21 cellular contexts compared by ENCODE assay signal in the genomic region with DNA sequence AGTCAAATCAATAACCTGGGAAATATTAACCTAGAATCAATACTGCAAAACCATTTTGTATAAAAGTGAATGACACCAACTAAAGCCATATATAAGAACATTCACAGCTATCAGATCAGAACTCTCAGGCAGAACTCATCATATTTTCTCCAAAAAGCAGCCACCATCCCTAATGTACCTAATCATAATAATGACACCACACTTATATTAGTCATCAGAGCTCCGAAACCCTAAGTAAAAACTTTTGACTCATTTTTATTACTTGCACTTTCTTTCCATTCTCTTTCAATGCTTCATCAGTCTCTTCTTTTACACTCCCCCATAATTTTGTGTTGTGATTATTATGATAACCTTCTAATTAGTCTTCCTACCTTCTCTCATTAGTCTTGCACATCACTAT. TPM values are rescaled to one million over a fixed set of nuclear protein-coding genes. Genes with fewer than 3 reads are reported as not detected.
"Had no signal": no experiment of that assay in that cellular context is flagged by ENCODE, and none has a peak within 500 bp of the region (broad histone marks: within the 10 kb centered on the region; RNA-seq: fewer than 3 reads in every experiment).

No MANE protein-coding gene starts in this region.

- H3K79me2 ChIP-seq: hepatocyte had no signal

- H3K9ac ChIP-seq: SK-N-SH had no signal

- ATAC-seq: left ventricle myocardium superior; natural killer cell; stimulated activated naive B cell treated with anti-CD40 and anti-IgM and Interleukin-4, amounts not matched to agents 10 μg/mL and 1 μg/mL and 100 μg/mL, for 72 hours had no signal

- H3K27me3 ChIP-seq: ascending aorta, dorsolateral prefrontal cortex, hepatocyte, neutrophil, suprapubic skin had no signal

- FAIRE-seq: kidney had no signal

- DNase-seq: activated CD4-positive, alpha-beta T cell treated with anti-CD3 and anti-CD28 coated beads for 48 hours; activated CD8-positive, alpha-beta memory T cell treated with anti-CD3 and anti-CD28 coated beads for 24 hours; activated naive CD4-positive, alpha-beta T cell treated with Interleukin-2 at 50 U/mL for 16 hours; dorsolateral prefrontal cortex; endodermal cell; erythroblast; kidney; left ventricle myocardium superior; mesenchymal stem cell; natural killer cell; SK-N-SH; stimulated activated naive B cell treated with anti-CD40 and anti-IgM and Interleukin-4, amounts not matched to agents 10 μg/mL and 1 μg/mL and 100 μg/mL, for 72 hours; T1000 had no signal

- H3K27me3 Mint-ChIP-seq: stimulated activated naive B cell treated with anti-CD40 and anti-IgM and Interleukin-4, amounts not matched to agents 10 μg/mL and 1 μg/mL and 100 μg/mL, for 72 hours; type B pancreatic cell had no signal

- H3K4me1 ChIP-seq: ascending aorta, suprapubic skin had no signal

- H3K27ac ChIP-seq: ascending aorta, dorsolateral prefrontal cortex, hepatocyte, neutrophil, suprapubic skin, VCaP had no signal

- H3K4me3 ChIP-seq: ascending aorta, dorsolateral prefrontal cortex, hepatocyte, suprapubic skin had no signal

- H3K4me1 Mint-ChIP-seq: natural killer cell had no signal

- H3K4me2 ChIP-seq: hepatocyte, SK-N-SH had no signal

- H3K9me3 ChIP-seq: neutrophil had no signal

- H3K4me3 Mint-ChIP-seq: endodermal cell; natural killer cell; stimulated activated naive B cell treated with anti-CD40 and anti-IgM and Interleukin-4, amounts not matched to agents 10 μg/mL and 1 μg/mL and 100 μg/mL, for 72 hours; type B pancreatic cell had no signal

- H3K27ac Mint-ChIP-seq: endodermal cell; natural killer cell; stimulated activated naive B cell treated with anti-CD40 and anti-IgM and Interleukin-4, amounts not matched to agents 10 μg/mL and 1 μg/mL and 100 μg/mL, for 72 hours; type B pancreatic cell had no signal

- H2AFZ ChIP-seq: hepatocyte had no signal

RNA-seq across cellular contexts. Expression of gene INSL6, which starts 45.3 kb away (rescaled TPM):
- total RNA-seq: ascending aorta, dorsolateral prefrontal cortex, endodermal cell, glomerular endothelial cell, hepatocyte, left ventricle myocardium superior, natural killer cell, renal cortical epithelial cell, suprapubic skin had no signal
- polyA plus RNA-seq: SK-N-SH had no signal
